Comparison of ENCODE assay signal across 8 cellular contexts in the genomic region with DNA sequence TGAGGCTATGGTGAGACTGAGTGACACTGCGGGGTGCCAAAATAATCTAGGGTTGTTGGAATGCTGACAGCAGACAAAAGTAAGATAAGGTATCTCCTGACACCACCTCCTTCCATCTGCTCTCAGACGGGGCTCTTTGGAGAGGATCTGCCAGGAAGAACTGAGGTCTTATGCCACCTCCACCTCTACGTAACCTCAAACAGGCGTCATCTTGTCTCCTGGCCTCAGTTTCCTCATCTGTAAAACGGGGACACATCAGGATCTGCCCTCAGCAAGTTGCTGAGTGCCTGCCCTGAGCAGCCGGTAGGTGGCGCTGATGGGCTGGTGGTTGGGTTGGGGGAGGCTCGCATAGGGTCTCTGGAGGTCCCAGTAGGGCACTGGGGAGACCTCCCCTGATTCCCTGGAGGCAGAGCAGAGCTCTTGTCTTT. TPM values are rescaled to one million over a fixed set of nuclear protein-coding genes. Genes with fewer than 3 reads are reported as not detected.
A peak's percentile ranks its signal among the peaks of the same experiment; 100 is the strongest.
DNase-seq lines count a peak whose midpoint lies in the region; ATAC-seq and TF ChIP-seq lines count a peak whose summit lies in the region.

No MANE protein-coding gene starts in this region.

- H3K4me3 ChIP-seq in HL-60 (replicated peaks; ENCODE audit: insufficient read depth, low read length) (no peak overlapping the region), fibroblast of the aortic adventitia (ENCODE audit: low read depth, low read length) (no peak overlapping the region)

- TF ChIP-seq CTCF in AG09319 (IDR thresholded peaks at IDR 0.05; ENCODE audit: low read depth, low read length) (peak; percentile 89), HL-60 (IDR thresholded peaks at IDR 0.05; ENCODE audit: insufficient read depth, low read length) (peak; percentile 60), fibroblast of the aortic adventitia (IDR thresholded peaks at IDR 0.05; ENCODE audit: insufficient read depth, low read length) (peak; percentile 91)

- no peak for DNase-seq in AG09319 (ENCODE audit: extremely low read depth, low read depth)
- peak; percentile 22 to 31 for DNase-seq in HL-60 (ENCODE audit: low read depth in 1 of 2, low spot score in 1 of 2)
- DNase-seq in activated T-cell treated with anti-CD3 and anti-CD28 coated beads, Interleukin-2, amount 50 U/mL, for 1 hour, result peak; percentile 66
- peak; percentile 31 for DNase-seq in fibroblast of the aortic adventitia (ENCODE audit: low read depth)
- peak; percentile 52 for DNase-seq in stimulated activated CD4-positive, alpha-beta T cell treated with anti-CD3 and anti-CD28 coated beads, Interleukin-4, amount 100 ng/mL, for 24 hours
- no peak for DNase-seq in NCI-H345 treated with DMSO at 0.1 percent for 48 hours (lab: John Stamatoyannopoulos, UW; ENCODE audit: unreplicated experiment)

- no peak overlapping the region for H3K27ac ChIP-seq in HL-60 (replicated peaks)

- H3K27me3 ChIP-seq in HL-60 (ENCODE audit: insufficient read depth, poor library complexity, severe bottlenecking), result no peaks in the 10 kb centered on the region

- ATAC-seq in HG03439 (IDR thresholded peaks at IDR 0.05; ENCODE audit: unreplicated experiment) (no peak), GM19023 (IDR thresholded peaks at IDR 0.05; ENCODE audit: unreplicated experiment) (no peak)

RNA-seq across cellular contexts. Expression of a gene that starts 1.7 kb away (rescaled TPM):
- total RNA-seq in fibroblast of the aortic adventitia (ENCODE audit: low replicate concordance), result 7.0 TPM in 1 of 2 replicates, not detected in the other

Comparison
In these comparisons a context has a peak if more than half of its experiments do, and no peak if none do; other contexts are left out.
1. DNase-seq: peak in HL-60 (2 of 2), activated T-cell treated with anti-CD3 and anti-CD28 coated beads, Interleukin-2, amount 50 U/mL, for 1 hour (single experiment), fibroblast of the aortic adventitia (single experiment) and stimulated activated CD4-positive, alpha-beta T cell treated with anti-CD3 and anti-CD28 coated beads, Interleukin-4, amount 100 ng/mL, for 24 hours (single experiment); none in AG09319 (single experiment) and NCI-H345 treated with DMSO at 0.1 percent for 48 hours (single experiment).
2. Peak in every context shown above with its lines, with median percentiles within 50 percentile points of each other: CTCF ChIP-seq.